ENCODE assay signal across 7 cellular contexts in genomic region chr1:37717631-37718030, GRCh38. TPM values are rescaled to one million over a fixed set of nuclear protein-coding genes. Genes with fewer than 3 reads are reported as not detected.
"Had no signal": no experiment of that assay in that cellular context is flagged by ENCODE, and none has a peak within 500 bp of the region (broad histone marks: within the 10 kb centered on the region; RNA-seq: fewer than 3 reads in every experiment).

No MANE protein-coding gene starts in this region.

- DNase-seq: GM23248, GOT3, IMR-90 had no signal

- H2AFZ ChIP-seq: GM23248 had no signal

- H3K4me3 ChIP-seq: GM23248, HAP-1, K562 had no signal

- H3K4me1 ChIP-seq: HAP-1 had no signal

- H3K36me3 ChIP-seq: HAP-1 had no signal

- H3K27ac ChIP-seq: GM23248, HL-60 had no signal

- H3K9me3 ChIP-seq: HAP-1 had no signal

RNA-seq across cellular contexts. Expression of gene EPHA10, which starts 47.3 kb away (rescaled TPM):
- total RNA-seq: GM23248, H4, IMR-90, K562 had no signal
